Comparison of ENCODE assay signal across 8 cellular contexts in the genomic region with DNA sequence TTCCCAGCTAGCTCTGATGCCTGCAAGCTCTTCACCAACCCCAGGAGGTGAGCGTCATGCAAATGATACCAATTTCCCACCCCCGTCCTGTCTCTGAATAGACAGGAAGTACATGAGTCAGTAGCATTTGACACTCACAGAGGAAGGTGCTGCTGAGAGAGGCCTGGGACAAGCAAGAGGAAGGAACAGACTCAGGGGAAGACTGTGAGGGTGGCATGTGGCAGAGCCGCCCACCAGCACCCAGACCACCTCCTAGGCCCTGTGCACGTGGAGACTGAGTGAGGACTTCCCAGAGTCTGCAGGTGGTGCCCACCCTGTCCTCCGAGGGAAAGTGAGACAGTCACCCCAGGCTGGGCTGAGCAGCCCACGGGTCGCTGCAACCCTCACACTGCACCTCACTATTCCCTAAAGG.
DNase-seq lines count a peak whose midpoint lies in the region; ATAC-seq lines count a peak whose summit lies in the region.

No MANE protein-coding gene starts in this region.

- ATAC-seq in HG02870 (IDR thresholded peaks at IDR 0.05; ENCODE audit: unreplicated experiment), result peak; percentile 99
- ATAC-seq in naive B cell (ENCODE audit: low read depth in 2 of 2), result peak; percentile 92 to 96

- peaks cover 5 to 16% (median 11%) of the 10 kb centered on the region in 7 donors for H3K9me3 Mint-ChIP-seq in naive B cell

- H3K4me1 Mint-ChIP-seq in naive B cell, result peaks cover 17 to 20% (median 20%) of the 10 kb centered on the region in 3 donors

- peak; percentile 34 for DNase-seq in DMS153 (lab: John Stamatoyannopoulos, UW)
- DNase-seq in DMS153 treated with DMSO at 0.1 percent for 48 hours (lab: John Stamatoyannopoulos, UW; ENCODE audit: unreplicated experiment), result no peak
- DNase-seq in OCI-M1 (lab: John Stamatoyannopoulos, UW), result peak; percentile 31
- DNase-seq in activated effector memory CD4-positive, alpha-beta T cell treated with Interleukin-2 at 50 U/mL for 16 hours, result peak; percentile 29
- DNase-seq in naive B cell, result peak; percentile 38
- no peak for DNase-seq in DMS79 (lab: John Stamatoyannopoulos, UW)
- DNase-seq in OCI-M2 (lab: John Stamatoyannopoulos, UW; ENCODE audit: unreplicated experiment), result no peak

- H3K27me3 Mint-ChIP-seq in naive B cell, result peaks cover 6 to 23% (median 11%) of the 10 kb centered on the region in 3 donors

- H3K4me3 Mint-ChIP-seq in naive B cell, result peak overlapping the region in 6 of 8 donors; percentile 33 to 71 (median 50)

- H3K27ac Mint-ChIP-seq in naive B cell, result peak overlapping the region; percentile 55 to 90 (median 78)

- peaks cover 0 to 7% of the 10 kb centered on the region in 2 donors for H3K36me3 Mint-ChIP-seq in naive B cell

Comparison
In these comparisons a context has a peak if more than half of its experiments do, and no peak if none do; other contexts are left out.
1. DNase-seq: peak in DMS153 (single experiment), OCI-M1 (single experiment), activated effector memory CD4-positive, alpha-beta T cell treated with Interleukin-2 at 50 U/mL for 16 hours (single experiment) and naive B cell (single experiment); none in DMS153 treated with DMSO at 0.1 percent for 48 hours (single experiment), DMS79 (single experiment) and OCI-M2 (single experiment).